22 cellular contexts compared by ENCODE assay signal in genomic region chr9:126276056-126276728, GRCh38. TPM values are rescaled to one million over a fixed set of nuclear protein-coding genes. Genes with fewer than 3 reads are reported as not detected.
A peak's percentile ranks its signal among the peaks of the same experiment; 100 is the strongest.
DNase-seq lines count a peak whose midpoint lies in the region; ATAC-seq and TF ChIP-seq lines count a peak whose summit lies in the region.
"Had no signal": no experiment of that assay in that cellular context is flagged by ENCODE, and none has a peak within 500 bp of the region (broad histone marks: within the 10 kb centered on the region; RNA-seq: fewer than 3 reads in every experiment).

No MANE protein-coding gene starts in this region.

- H2AFZ ChIP-seq in hepatocyte, result peak overlapping the region; percentile 35

- H3K4me1 Mint-ChIP-seq in osteocyte (ENCODE audit: unreplicated experiment), result no peaks in the 10 kb centered on the region
- no peaks in the 10 kb centered on the region for H3K4me1 Mint-ChIP-seq in natural killer cell
- H3K4me1 Mint-ChIP-seq: B cell; stimulated activated naive B cell treated with anti-CD40 and anti-IgM and Interleukin-4, amounts not matched to agents 10 μg/mL and 1 μg/mL and 100 μg/mL, for 72 hours had no signal

- no peak overlapping the region for H3K27ac Mint-ChIP-seq in osteocyte (ENCODE audit: unreplicated experiment)
- H3K27ac Mint-ChIP-seq in natural killer cell, result no peak overlapping the region
- H3K27ac Mint-ChIP-seq: B cell; stimulated activated naive B cell treated with anti-CD40 and anti-IgM and Interleukin-4, amounts not matched to agents 10 μg/mL and 1 μg/mL and 100 μg/mL, for 72 hours; T-helper 2 cell treated with Interferon-gamma antibody and Interleukin-4, amounts not matched to agents 5 μg/mL and 100 μg/mL, for 36 hours had no signal

- peak overlapping the region; percentile 1; the same call in 1 of the 2 replicates for H3K27ac ChIP-seq in WERI-Rb-1
- no peak overlapping the region for H3K27ac ChIP-seq in hepatocyte
- H3K27ac ChIP-seq: body of pancreas, thyroid gland had no signal

- DNase-seq in D341Med (ENCODE audit: low spot score) (peak; percentile 82), WERI-Rb-1 (peak; percentile 42), hepatocyte (ENCODE audit: low spot score) (no peak), osteocyte (ENCODE audit: extremely low spot score, unreplicated experiment) (peak; percentile 75), HPDE6-E6E7 (ENCODE audit: extremely low spot score) (no peak), natural killer cell (no peak), KG1 (lab: John Stamatoyannopoulos, UW) (no peak), NCI-H226 (no peak)
- DNase-seq: activated effector memory CD4-positive, alpha-beta T cell treated with Interleukin-2 at 50 U/mL for 16 hours; COR-L47; KBM-7; mesenchymal stem cell; NCI-H1436; NCI-H526; RPMI8226; stimulated activated naive B cell treated with anti-CD40 and anti-IgM and Interleukin-4, amounts not matched to agents 10 μg/mL and 1 μg/mL and 100 μg/mL, for 72 hours had no signal

- H3K27me3 Mint-ChIP-seq in osteocyte (ENCODE audit: unreplicated experiment), result peaks cover 29% of the 10 kb centered on the region
- H3K27me3 Mint-ChIP-seq in natural killer cell (ENCODE audit: low read depth in 2 of 2), result peaks cover 36 to 58% of the 10 kb centered on the region in 2 donors

- TF ChIP-seq CTCF in WERI-Rb-1 (IDR thresholded peaks at IDR 0.05; ENCODE audit: low read depth, low read length) (no peak), hepatocyte (IDR thresholded peaks at IDR 0.05; ENCODE audit: poor library complexity) (no peak), osteocyte (IDR thresholded peaks at IDR 0.05) (no peak), natural killer cell (IDR thresholded peaks at IDR 0.05) (no peak)

- H3K4me1 ChIP-seq in hepatocyte (ENCODE audit: insufficient read depth), result no peaks in the 10 kb centered on the region
- H3K4me1 ChIP-seq: body of pancreas, thyroid gland had no signal

- H3K9me2 ChIP-seq in hepatocyte (replicated peaks; ENCODE audit: insufficient read depth), result no peaks in the 10 kb centered on the region

- H3K4me2 ChIP-seq in hepatocyte, result no peak overlapping the region
- H3K4me2 ChIP-seq: smooth muscle cell had no signal

- H4K20me1 ChIP-seq in hepatocyte (ENCODE audit: insufficient read depth, poor library complexity, severe bottlenecking), result no peaks in the 10 kb centered on the region

- H3K9me3 ChIP-seq in WERI-Rb-1 (ENCODE audit: severe bottlenecking), result peaks cover 9% of the 10 kb centered on the region
- no peaks in the 10 kb centered on the region for H3K9me3 ChIP-seq in hepatocyte (ENCODE audit: low read depth)
- H3K9me3 ChIP-seq: body of pancreas, thyroid gland had no signal

- H3K4me3 ChIP-seq in WERI-Rb-1 (ENCODE audit: low read depth, low read length), result no peak overlapping the region
- H3K4me3 ChIP-seq in hepatocyte, result no peak overlapping the region
- H3K4me3 ChIP-seq: body of pancreas, smooth muscle cell, thyroid gland had no signal

- WGBS in hepatocyte (ENCODE audit: low lambda C conversion rate, missing lambda C conversion rate), result 92% methylated on average over 17 of the region's 17 CpGs

- H3K9me3 Mint-ChIP-seq in osteocyte (ENCODE audit: unreplicated experiment) (peaks cover 25% of the 10 kb centered on the region), natural killer cell (peaks cover 0 to 2% of the 10 kb centered on the region in 2 donors)
- H3K9me3 Mint-ChIP-seq: T-helper 2 cell treated with Interferon-gamma antibody and Interleukin-4, amounts not matched to agents 5 μg/mL and 100 μg/mL, for 36 hours had no signal

- intact Hi-C loops in natural killer cell (cut with micrococcal nuclease), result no loop called here

- H3K36me3 Mint-ChIP-seq in osteocyte (ENCODE audit: unreplicated experiment), result peaks cover 3% of the 10 kb centered on the region
- H3K36me3 Mint-ChIP-seq in natural killer cell, result no peaks in the 10 kb centered on the region

- no peak for ATAC-seq in natural killer cell
- ATAC-seq: body of pancreas; stimulated activated naive B cell treated with anti-CD40 and anti-IgM and Interleukin-4, amounts not matched to agents 10 μg/mL and 1 μg/mL and 100 μg/mL, for 72 hours had no signal

- no peak overlapping the region for H3K4me3 Mint-ChIP-seq in osteocyte (ENCODE audit: unreplicated experiment)
- H3K4me3 Mint-ChIP-seq in natural killer cell, result no peak overlapping the region
- H3K4me3 Mint-ChIP-seq: B cell; nephron; stimulated activated naive B cell treated with anti-CD40 and anti-IgM and Interleukin-4, amounts not matched to agents 10 μg/mL and 1 μg/mL and 100 μg/mL, for 72 hours; T-helper 2 cell treated with Interferon-gamma antibody and Interleukin-4, amounts not matched to agents 5 μg/mL and 100 μg/mL, for 36 hours had no signal

- no peaks in the 10 kb centered on the region for H3K27me3 ChIP-seq in WERI-Rb-1 (ENCODE audit: insufficient read depth, low read depth, severe bottlenecking)
- no peaks in the 10 kb centered on the region for H3K27me3 ChIP-seq in hepatocyte
- H3K27me3 ChIP-seq: body of pancreas, thyroid gland had no signal

- H3K36me3 ChIP-seq in WERI-Rb-1 (no peaks in the 10 kb centered on the region), hepatocyte (replicated peaks; ENCODE audit: insufficient read depth, low read depth) (no peaks in the 10 kb centered on the region)
- H3K36me3 ChIP-seq: thyroid gland had no signal

- H3K79me2 ChIP-seq in hepatocyte, result no peaks in the 10 kb centered on the region

RNA-seq across cellular contexts. Expression of gene MVB12B, which starts 50.4 kb away (rescaled TPM):
- total RNA-seq in hepatocyte, result 10.8 and 12.1 TPM in 2 replicates
- polyA plus RNA-seq in hepatocyte, result 11.2 and 11.8 TPM in 2 replicates
- total RNA-seq in osteocyte, result 18.7 and 20.2 TPM in 2 replicates
- 10 to 100 TPM in 1 of 3 donors, 1 to 10 TPM in 2; 2.0 to 13.0 (median 7.8) TPM for total RNA-seq in natural killer cell

Comparison
In these comparisons a context has a peak if more than half of its experiments do, and no peak if none do; other contexts are left out.
1. DNase-seq: peak in D341Med (single experiment), WERI-Rb-1 (single experiment) and osteocyte (single experiment); none in hepatocyte (single experiment), HPDE6-E6E7 (single experiment), natural killer cell (single experiment), KG1 (single experiment) and NCI-H226 (single experiment).